ENCODE assay signal across 1 cellular context in the genomic region with DNA sequence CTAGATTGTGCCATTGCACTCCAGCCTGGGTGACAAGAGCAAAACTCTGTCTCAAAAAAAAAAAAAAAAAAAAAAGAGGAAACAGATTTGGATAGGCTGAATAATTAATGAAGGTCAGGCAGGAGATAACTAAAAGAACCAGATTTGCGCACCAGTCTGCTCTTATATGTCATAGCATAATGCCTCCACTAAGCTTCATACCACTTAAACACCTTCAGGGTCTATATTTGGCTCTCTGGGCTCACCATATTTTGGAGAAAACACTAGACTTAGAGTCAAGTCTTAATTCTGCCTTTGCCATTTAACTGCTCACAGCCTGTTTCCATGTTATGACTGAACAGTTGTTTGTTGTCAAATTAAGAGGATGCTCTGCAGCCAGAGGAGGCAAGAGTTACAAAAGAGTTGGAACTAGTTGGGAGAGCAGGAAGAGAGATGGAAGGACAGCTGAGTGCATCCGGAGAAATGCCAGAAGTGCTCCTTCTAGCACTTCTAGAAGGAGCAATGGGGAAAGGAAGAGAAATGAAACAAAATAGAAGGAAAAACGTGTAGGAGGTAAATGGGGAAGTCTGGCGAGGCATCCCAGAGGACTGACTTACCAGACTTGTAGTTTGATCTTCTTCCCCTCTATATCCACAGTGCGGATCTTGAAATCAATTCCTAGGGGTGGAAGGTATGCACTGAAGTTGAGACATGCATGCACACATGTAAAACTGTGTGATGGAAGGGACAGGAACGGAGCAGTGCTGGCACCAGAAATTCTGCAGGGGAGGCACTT.
TF ChIP-seq lines count a peak whose summit lies in the region.

No MANE protein-coding gene starts in this region.

TF ChIP-seq in HCT116, 20 proteins besides CTCF, POLR2A, EP300 and RAD21 (continued from another document):
- TF ChIP-seq REST (IDR thresholded peaks at IDR 0.05; ENCODE audit: low read depth), result no peak
- TF ChIP-seq ZFX (IDR thresholded peaks at IDR 0.05), result no peak
- no peak for TF ChIP-seq EGR1 (IDR thresholded peaks at IDR 0.05; ENCODE audit: low read depth)
- no peak for TF ChIP-seq FOSL1 (IDR thresholded peaks at IDR 0.05; ENCODE audit: low read depth)
- no peak for TF ChIP-seq ZBTB33 (IDR thresholded peaks at IDR 0.05; ENCODE audit: extremely low read depth, insufficient replicate concordance, low read length)
- no peak for TF ChIP-seq CEBPB (IDR thresholded peaks at IDR 0.05; ENCODE audit: low read depth)
- no peak for TF ChIP-seq POLR2AphosphoS5 (IDR thresholded peaks at IDR 0.05; ENCODE audit: low read depth, low read length)
- TF ChIP-seq EZH2 (IDR thresholded peaks at IDR 0.05), result no peak
- no peak for TF ChIP-seq ELF1 (IDR thresholded peaks at IDR 0.05; ENCODE audit: borderline replicate concordance, low read depth)
- no peak for TF ChIP-seq ATF3 (IDR thresholded peaks at IDR 0.05)
- no peak for TF ChIP-seq SIN3A (IDR thresholded peaks at IDR 0.05; ENCODE audit: low read depth)
- TF ChIP-seq, protein P1, sequence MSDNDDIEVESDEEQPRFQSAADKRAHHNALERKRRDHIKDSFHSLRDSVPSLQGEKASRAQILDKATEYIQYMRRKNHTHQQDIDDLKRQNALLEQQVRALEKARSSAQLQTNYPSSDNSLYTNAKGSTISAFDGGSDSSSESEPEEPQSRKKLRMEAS (IDR thresholded peaks at IDR 0.05), result no peak
- TF ChIP-seq EZH2phosphoT487 (IDR thresholded peaks at IDR 0.05; ENCODE audit: borderline replicate concordance), result no peak
- no peak for TF ChIP-seq ZNF274 (IDR thresholded peaks at IDR 0.05; ENCODE audit: low read depth, low read length)
- TF ChIP-seq CBX3 (IDR thresholded peaks at IDR 0.05; ENCODE audit: low read depth), result no peak
- TF ChIP-seq TCF7L2 (IDR thresholded peaks at IDR 0.05; ENCODE audit: borderline replicate concordance, extremely low read depth, insufficient read depth, insufficient read length), result no peak
- TF ChIP-seq YY1 (IDR thresholded peaks at IDR 0.05; ENCODE audit: extremely low read depth, insufficient replicate concordance, low read depth, low read length), result no peak
TF ChIP-seq in HCT116: peak in this region for 0.
